ENCODE assay signal across 15 cellular contexts in genomic region chr5:24773241-24773640, GRCh38.
DNase-seq lines count a peak whose midpoint lies in the region; ATAC-seq and TF ChIP-seq lines count a peak whose summit lies in the region.
"Had no signal": no experiment of that assay in that cellular context is flagged by ENCODE, and none has a peak within 500 bp of the region (broad histone marks: within the 10 kb centered on the region; RNA-seq: fewer than 3 reads in every experiment).

No MANE protein-coding gene starts in this region.

- intact Hi-C loops in MCF 10A (cut with micrococcal nuclease) = no loop called here
- intact Hi-C loops in breast epithelium (cut with DNase I; ENCODE audit: low total_unique reads) = no loop called here
- intact Hi-C loops in PC-3 (cut with micrococcal nuclease) = no loop called here
- intact Hi-C loops in head of caudate nucleus (cut with DNase I) = no loop called here

- TF ChIP-seq CTCF in MCF 10A (IDR thresholded peaks at IDR 0.05; ENCODE audit: unreplicated experiment) (no peak), breast epithelium (IDR thresholded peaks at IDR 0.05) (no peak), PC-3 (conservative IDR thresholded peaks at IDR 0.05; ENCODE audit: low read depth, low read length) (no peak), foreskin keratinocyte (conservative IDR thresholded peaks at IDR 0.05) (no peak), GM10248 (IDR thresholded peaks at IDR 0.05; ENCODE audit: control extremely low read depth, extremely low read depth, low read depth, missing control alignments) (no peak)

- no peaks in the 10 kb centered on the region for H3K36me3 Mint-ChIP-seq in MCF 10A (ENCODE audit: insufficient read depth, unreplicated experiment)

- H4K20me1 ChIP-seq in PC-3 (ENCODE audit: low read length) = no peaks in the 10 kb centered on the region

- peak overlapping the region; percentile 33 for H3K27ac Mint-ChIP-seq in MCF 10A (ENCODE audit: low read depth, unreplicated experiment)

- H3K27me3 Mint-ChIP-seq in MCF 10A (ENCODE audit: insufficient read depth, unreplicated experiment) = no peaks in the 10 kb centered on the region

- peaks cover 7% of the 10 kb centered on the region for H3K4me1 Mint-ChIP-seq in MCF 10A (ENCODE audit: insufficient read depth, unreplicated experiment)

- H3K9me3 ChIP-seq in breast epithelium = no peaks in the 10 kb centered on the region
- no peaks in the 10 kb centered on the region for H3K9me3 ChIP-seq in PC-3 (ENCODE audit: low read length)
- H3K9me3 ChIP-seq: Caco-2 had no signal

- TF ChIP-seq POLR2A in breast epithelium (IDR thresholded peaks at IDR 0.05) = no peak

- CTCF ChIA-PET in MCF 10A (lab: Yijun Ruan, JAX) = no interaction called here
- CTCF ChIA-PET in PC-3 (lab: Charles Lee) = no interaction called here
- CTCF ChIA-PET in GM10248 (lab: Yijun Ruan, JAX) = no interaction called here

- H3K9me2 ChIP-seq in PC-3 (replicated peaks; ENCODE audit: low read length) = no peaks in the 10 kb centered on the region

- H2AFZ ChIP-seq in PC-3 (ENCODE audit: low read length) = no peak overlapping the region
- H2AFZ ChIP-seq: PC-9 had no signal

- no peak overlapping the region for H3K27ac ChIP-seq in breast epithelium
- no peak overlapping the region for H3K27ac ChIP-seq in PC-3 (ENCODE audit: low read length)
- no peak overlapping the region for H3K27ac ChIP-seq in foreskin keratinocyte
- H3K27ac ChIP-seq: PC-9 had no signal

- DNase-seq in MCF 10A (ENCODE audit: unreplicated experiment) = no peak
- DNase-seq in breast epithelium (ENCODE audit: low spot score in 2 of 2) = no peak
- peak; percentile 11 for DNase-seq in PC-3
- DNase-seq in foreskin keratinocyte = peak; percentile 2 to 11
- no peak for DNase-seq in head of caudate nucleus
- DNase-seq in GM10248 (ENCODE audit: extremely low spot score) = no peak
- DNase-seq in activated naive CD4-positive, alpha-beta T cell treated with anti-CD3 and anti-CD28 coated beads, Interleukin-2, amount 50 U/mL, for 16 hours = no peak
- DNase-seq: 8988T, AML-193, Caco-2, DMS79 treated with DMSO at 0.1 percent for 48 hours, NCI-H1105, NCI-H1694 treated with DMSO at 0.1 percent for 48 hours, PC-9 had no signal

- H3K4me2 ChIP-seq in PC-3 (ENCODE audit: low read length) = no peak overlapping the region
- H3K4me2 ChIP-seq: PC-9 had no signal

- peaks cover 12% of the 10 kb centered on the region for H3K9me3 Mint-ChIP-seq in MCF 10A (ENCODE audit: unreplicated experiment)

- H3K4me3 ChIP-seq in breast epithelium (no peak overlapping the region), PC-3 (ENCODE audit: low read length) (no peak overlapping the region)
- H3K4me3 ChIP-seq: PC-9 had no signal

- no peaks in the 10 kb centered on the region for H3K4me1 ChIP-seq in breast epithelium
- no peaks in the 10 kb centered on the region for H3K4me1 ChIP-seq in PC-3 (ENCODE audit: insufficient read depth, low read length)
- no peaks in the 10 kb centered on the region for H3K4me1 ChIP-seq in foreskin keratinocyte
- H3K4me1 ChIP-seq: Caco-2 had no signal

- no peak overlapping the region for H3K9ac ChIP-seq in PC-3 (ENCODE audit: low read length)

- H3K79me2 ChIP-seq in PC-3 (ENCODE audit: low read length) = no peaks in the 10 kb centered on the region

- H3K4me3 Mint-ChIP-seq in MCF 10A (ENCODE audit: unreplicated experiment) = no peak overlapping the region

- no peaks in the 10 kb centered on the region for H3F3A ChIP-seq in PC-3 (ENCODE audit: low read length, unreplicated experiment)

- POLR2A ChIA-PET in MCF 10A (lab: Yijun Ruan, JAX) (interaction anchor here (0.7 to 1.3 kb wide), 2 partner anchors 9 to 99 kb away, joined by 3 read pairs; no protein-coding TSS in a partner anchor), PC-3 (lab: Charles Lee; ENCODE audit: unreplicated experiment) (no interaction called here), GM10248 (lab: Yijun Ruan, JAX) (no interaction called here)

- H3K36me3 ChIP-seq in breast epithelium (no peaks in the 10 kb centered on the region), PC-3 (ENCODE audit: low read depth, low read length) (no peaks in the 10 kb centered on the region)

- ATAC-seq in PC-3 = no peak
- no peak for ATAC-seq in foreskin keratinocyte
- ATAC-seq in HG03159 (IDR thresholded peaks at IDR 0.05; ENCODE audit: unreplicated experiment) = no peak

- H3K27me3 ChIP-seq in breast epithelium = no peaks in the 10 kb centered on the region
- no peaks in the 10 kb centered on the region for H3K27me3 ChIP-seq in PC-3 (ENCODE audit: low read length)
- H3K27me3 ChIP-seq in foreskin keratinocyte = no peaks in the 10 kb centered on the region

- BruUV-seq in MCF 10A (replicated peaks; lab: Mats Ljungman, UMichigan) (no TSS peak), PC-3 (replicated peaks; lab: Mats Ljungman, UMichigan) (no TSS peak)

Comparison
In these comparisons a context has a peak if more than half of its experiments do, and no peak if none do; other contexts are left out.
1. DNase-seq: peak in PC-3 (single experiment) and foreskin keratinocyte (2 of 2); none in MCF 10A (single experiment), breast epithelium (0 of 2), head of caudate nucleus (0 of 42), GM10248 (single experiment) and activated naive CD4-positive, alpha-beta T cell treated with anti-CD3 and anti-CD28 coated beads, Interleukin-2, amount 50 U/mL, for 16 hours (single experiment).